10 cellular contexts compared by ENCODE assay signal in genomic region chr5:139657363-139658321, GRCh38. TPM values are rescaled to one million over a fixed set of nuclear protein-coding genes. Genes with fewer than 3 reads are reported as not detected.
A peak's percentile ranks its signal among the peaks of the same experiment; 100 is the strongest.
DNase-seq lines count a peak whose midpoint lies in the region; TF ChIP-seq lines count a peak whose summit lies in the region.
"Had no signal": no experiment of that assay in that cellular context is flagged by ENCODE, and none has a peak within 500 bp of the region (broad histone marks: within the 10 kb centered on the region; RNA-seq: fewer than 3 reads in every experiment).

No MANE protein-coding gene starts in this region.

- H3K56ac ChIP-seq in mesendoderm (ENCODE audit: low read length), result peak overlapping the region; percentile 58

- peaks cover 50% of the 10 kb centered on the region for H3K4me1 Mint-ChIP-seq in type B pancreatic cell (ENCODE audit: unreplicated experiment)
- H3K4me1 Mint-ChIP-seq in activated naive CD4-positive, alpha-beta T cell treated with anti-CD3 and anti-CD28 coated beads for 36 hours (ENCODE audit: low read depth), result peaks cover 4% of the 10 kb centered on the region

- peaks cover 98% of the 10 kb centered on the region for H3K79me2 ChIP-seq in mesendoderm (ENCODE audit: control insufficient read depth, insufficient read depth, low read length)

- no peak overlapping the region for H4K8ac ChIP-seq in mesendoderm (ENCODE audit: low read depth, low read length)

- H3K36me3 ChIP-seq in mesendoderm (ENCODE audit: control insufficient read depth, insufficient read depth, low read length), result peaks cover 1% of the 10 kb centered on the region

- H3K4me1 ChIP-seq in mesendoderm (ENCODE audit: control insufficient read depth, low read depth, low read length), result peaks cover 51% of the 10 kb centered on the region

- H2BK15ac ChIP-seq in mesendoderm (replicated peaks; ENCODE audit: low read depth), result no peak overlapping the region

- H3K23ac ChIP-seq in mesendoderm (ENCODE audit: low read length), result peak overlapping the region; percentile 48

- no peaks in the 10 kb centered on the region for H3K27me3 Mint-ChIP-seq in type B pancreatic cell
- peaks cover 21% of the 10 kb centered on the region for H3K27me3 Mint-ChIP-seq in activated naive CD4-positive, alpha-beta T cell treated with anti-CD3 and anti-CD28 coated beads for 36 hours (ENCODE audit: low read depth)

- CTCF ChIA-PET in activated naive CD4-positive, alpha-beta T cell treated with anti-CD3 and anti-CD28 coated beads for 36 hours (lab: Charles Lee), result no interaction called here

- TF ChIP-seq CTCF in astrocyte of the spinal cord (IDR thresholded peaks at IDR 0.05; ENCODE audit: low read depth, low read length) (no peak), type B pancreatic cell (conservative IDR thresholded peaks at IDR 0.05) (no peak)

- no peak overlapping the region for H2BK120ac ChIP-seq in mesendoderm (ENCODE audit: low read depth, low read length)

- peak overlapping the region; percentile 53 for H3K9ac ChIP-seq in mesendoderm (ENCODE audit: low read length)

- intact Hi-C loops in activated naive CD4-positive, alpha-beta T cell treated with anti-CD3 and anti-CD28 coated beads for 36 hours (cut with micrococcal nuclease), result no loop called here

- H3K36me3 Mint-ChIP-seq in type B pancreatic cell, result no peaks in the 10 kb centered on the region
- H3K36me3 Mint-ChIP-seq in activated naive CD4-positive, alpha-beta T cell treated with anti-CD3 and anti-CD28 coated beads for 36 hours (ENCODE audit: low read depth), result no peaks in the 10 kb centered on the region

- peak overlapping the region; percentile 54 for H3K4me3 Mint-ChIP-seq in type B pancreatic cell
- H3K4me3 Mint-ChIP-seq in activated naive CD4-positive, alpha-beta T cell treated with anti-CD3 and anti-CD28 coated beads for 36 hours, result no peak overlapping the region

- H4K5ac ChIP-seq in mesendoderm (ENCODE audit: low read length), result no peak overlapping the region

- peak overlapping the region; percentile 73 for H3K27ac Mint-ChIP-seq in type B pancreatic cell
- H3K27ac Mint-ChIP-seq in activated naive CD4-positive, alpha-beta T cell treated with anti-CD3 and anti-CD28 coated beads for 36 hours, result no peak overlapping the region

- no peak overlapping the region for H2AK5ac ChIP-seq in mesendoderm (ENCODE audit: low read length)

- no peak overlapping the region for H3K4me3 ChIP-seq in astrocyte of the spinal cord (ENCODE audit: low read depth, low read length)
- H3K4me3 ChIP-seq in mesendoderm (ENCODE audit: low read length), result no peak overlapping the region

- DNase-seq in SKM-1 treated with dmso at 0.1 percent for 144 hours (lab: John Stamatoyannopoulos, UW; ENCODE audit: unreplicated experiment) (peak; percentile 35), SKM-1 (lab: John Stamatoyannopoulos, UW; ENCODE audit: unreplicated experiment) (no peak), astrocyte of the spinal cord (ENCODE audit: low read depth, low spot score) (peak; percentile 58), mesendoderm (no peak), type B pancreatic cell (ENCODE audit: extremely low spot score, unreplicated experiment) (no peak), iPS-NIHi11 (ENCODE audit: low spot score) (no peak), hippocampal formation (lab: John Stamatoyannopoulos, UW) (no peak)
- no peak for DNase-seq in activated naive CD4-positive, alpha-beta T cell treated with anti-CD3 and anti-CD28 coated beads for 36 hours
- DNase-seq: activated CD8-positive, alpha-beta memory T cell treated with anti-CD3 and anti-CD28 coated beads, Interleukin-2, amount 50 U/mL, for 4 hours; NCI-H1417 had no signal

- no peak overlapping the region for H3K18ac ChIP-seq in mesendoderm (ENCODE audit: low read length)

- H3K4ac ChIP-seq in mesendoderm (ENCODE audit: low read depth, low read length), result no peak overlapping the region

- no peaks in the 10 kb centered on the region for H3K9me3 Mint-ChIP-seq in type B pancreatic cell
- no peaks in the 10 kb centered on the region for H3K9me3 Mint-ChIP-seq in activated naive CD4-positive, alpha-beta T cell treated with anti-CD3 and anti-CD28 coated beads for 36 hours

- no peak overlapping the region for H3K4me2 ChIP-seq in mesendoderm (ENCODE audit: low read length)

- WGBS in mesendoderm (ENCODE audit: extremely low coverage, insufficient coverage, low lambda C conversion rate), result no CpG with 5 or more reads among the region's 12 CpGs

- H3K79me1 ChIP-seq in mesendoderm (ENCODE audit: low read length), result peaks cover 16% of the 10 kb centered on the region

- in situ Hi-C loops in astrocyte of the spinal cord (cut with HindIII; ENCODE audit: low sequenced_read_pairs), result no loop called here

- H3K27me3 ChIP-seq in mesendoderm (ENCODE audit: insufficient read depth, low read length, poor library complexity), result no peaks in the 10 kb centered on the region

- peak overlapping the region; percentile 45 for H3K27ac ChIP-seq in mesendoderm (ENCODE audit: low read depth, low read length)

- H2BK5ac ChIP-seq in mesendoderm (ENCODE audit: low read length), result no peak overlapping the region

RNA-seq across cellular contexts. Expression of gene CXXC5, which starts 9.5 kb away (rescaled TPM):
- 90.1 TPM for polyA plus RNA-seq in mesendoderm (2013, experiment 1 of 2)
- 88.3 TPM for polyA plus RNA-seq in mesendoderm (2013, experiment 2 of 2)
- 46.7 and 58.6 TPM in 2 replicates for total RNA-seq in type B pancreatic cell (ENCODE audit: low replicate concordance)
- 1 to 10 TPM; 1.2 to 1.7 TPM for total RNA-seq in activated naive CD4-positive, alpha-beta T cell treated with anti-CD3 and anti-CD28 coated beads for 36 hours

Comparison
In these comparisons a context has a peak if more than half of its experiments do, and no peak if none do; other contexts are left out.
1. DNase-seq: peak in SKM-1 treated with dmso at 0.1 percent for 144 hours (single experiment) and astrocyte of the spinal cord (single experiment); none in SKM-1 (single experiment), mesendoderm (single experiment), type B pancreatic cell (single experiment), activated naive CD4-positive, alpha-beta T cell treated with anti-CD3 and anti-CD28 coated beads for 36 hours (single experiment), iPS-NIHi11 (single experiment) and hippocampal formation (0 of 2).
2. RNA of gene CXXC5, which starts 9.5 kb away (total RNA-seq): 46.7 to 58.6 TPM in type B pancreatic cell; 1.2 to 1.7 TPM in activated naive CD4-positive, alpha-beta T cell treated with anti-CD3 and anti-CD28 coated beads for 36 hours; every median in the first group is over 10 times any median in the second.